In genomic region chr6:167502471-167502870, GRCh38 we compare ENCODE assay signal across 7 cellular contexts.
"Had no signal": no experiment of that assay in that cellular context is flagged by ENCODE, and none has a peak within 500 bp of the region (broad histone marks: within the 10 kb centered on the region; RNA-seq: fewer than 3 reads in every experiment).

No MANE protein-coding gene starts in this region.

- H3K4me2 ChIP-seq: GM23338 had no signal

- FAIRE-seq: H1, H54, HTR-8/SVneo had no signal

- H3K4me3 ChIP-seq: GM23338 had no signal

- H3K27ac Mint-ChIP-seq: GM23338, H9, IgD-negative memory B cell had no signal

- H3K4me3 Mint-ChIP-seq: GM23338, H9, IgD-negative memory B cell had no signal

- H3K9me3 Mint-ChIP-seq: GM23338, H9, IgD-negative memory B cell had no signal

- H2AFZ ChIP-seq: GM23338 had no signal

- DNase-seq: HCEC 1CT had no signal

- H3K36me3 Mint-ChIP-seq: IgD-negative memory B cell had no signal
